ENCODE assay signal across 14 cellular contexts in the genomic region with DNA sequence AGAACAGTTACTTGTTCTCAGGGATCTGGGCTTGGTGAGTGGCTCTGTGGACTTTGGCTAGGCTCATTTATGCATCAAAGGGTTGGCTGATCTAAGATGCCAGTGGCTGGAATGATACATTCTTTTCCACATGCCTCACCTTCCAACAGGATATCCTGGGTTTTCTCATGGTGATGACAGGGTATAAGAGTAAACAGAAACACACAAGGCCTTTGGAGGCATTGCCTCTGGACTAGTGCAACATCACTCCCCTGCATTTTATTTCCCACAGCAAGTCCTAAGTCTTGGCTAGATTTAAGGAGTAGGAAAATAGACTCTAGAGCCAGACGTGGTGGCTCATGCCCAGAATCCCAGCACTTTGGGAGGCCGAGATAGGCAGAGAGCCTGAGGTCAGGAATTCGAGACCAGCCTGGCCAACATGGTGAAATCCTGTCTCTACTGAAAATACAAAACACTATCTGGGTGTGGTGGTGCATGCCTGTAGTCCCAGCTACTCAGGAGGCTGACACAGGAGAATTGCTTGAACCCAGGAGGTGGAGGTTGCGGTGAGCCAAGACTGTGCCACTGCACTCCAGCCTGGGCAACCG. TPM values are rescaled to one million over a fixed set of nuclear protein-coding genes. Genes with fewer than 3 reads are reported as not detected.
DNase-seq lines count a peak whose midpoint lies in the region; ATAC-seq and TF ChIP-seq lines count a peak whose summit lies in the region.
"Had no signal": no experiment of that assay in that cellular context is flagged by ENCODE, and none has a peak within 500 bp of the region (broad histone marks: within the 10 kb centered on the region; RNA-seq: fewer than 3 reads in every experiment).

No MANE protein-coding gene starts in this region.

- H3K4me3 ChIP-seq in esophagus muscularis mucosa = no peak overlapping the region
- H3K4me3 ChIP-seq: BLaER1 treated with 17β-estradiol and CSF1 and Interleukin-3, amounts not matched to agents 10 nM and 100 nM; right lobe of liver; uterus had no signal

- H3K27ac ChIP-seq in esophagus muscularis mucosa (replicated peaks in 1 of 4) = no peak overlapping the region
- H3K27ac ChIP-seq: BLaER1 treated with 17β-estradiol and CSF1 and Interleukin-3, amounts not matched to agents 10 nM and 100 nM; right lobe of liver; uterus had no signal

- no peak for TF ChIP-seq POLR2A in esophagus muscularis mucosa (IDR thresholded peaks at IDR 0.05; ENCODE audit: low read depth)

- no peak for TF ChIP-seq EP300 in esophagus muscularis mucosa (IDR thresholded peaks at IDR 0.05)

- intact Hi-C loops in esophagus muscularis mucosa (cut with DNase I) = no loop called here

- 63% methylated on average over 5 of the region's 5 CpGs for WGBS in esophagus muscularis mucosa

- no peaks in the 10 kb centered on the region for H3K4me1 ChIP-seq in esophagus muscularis mucosa
- H3K4me1 ChIP-seq: right lobe of liver, uterus had no signal

- H3K36me3 ChIP-seq in esophagus muscularis mucosa = no peaks in the 10 kb centered on the region
- H3K36me3 ChIP-seq: BLaER1 treated with 17β-estradiol and CSF1 and Interleukin-3, amounts not matched to agents 10 nM and 100 nM; right lobe of liver; uterus had no signal

- no peak for ATAC-seq in HG03196 (IDR thresholded peaks at IDR 0.05; ENCODE audit: unreplicated experiment)

- DNase-seq in COLO829 (ENCODE audit: low spot score) = peak; percentile 8
- peak; percentile 65 for DNase-seq in LHCN-M2 (ENCODE audit: low read depth)
- peak; percentile 92 for DNase-seq in astrocyte of the hippocampus (ENCODE audit: low read depth, low spot score)
- peak; percentile 82 for DNase-seq in iris pigment epithelial cell (ENCODE audit: low read depth)
- no peak for DNase-seq in esophagus muscularis mucosa (ENCODE audit: extremely low spot score)
- DNase-seq in CD1c-positive myeloid dendritic cell (ENCODE audit: extremely low spot score) = no peak
- no peak for DNase-seq in NCI-H2029 treated with DMSO at 0.1 percent for 48 hours (lab: John Stamatoyannopoulos, UW)
- DNase-seq: anterior cingulate cortex, KBM-7, NCI-H748 treated with DMSO at 0.1 percent for 48 hours, right lobe of liver, uterus had no signal

- peaks cover 0 to 5% (median 0%) of the 10 kb centered on the region in 4 donors for H3K9me3 ChIP-seq in esophagus muscularis mucosa
- H3K9me3 ChIP-seq: BLaER1 treated with 17β-estradiol and CSF1 and Interleukin-3, amounts not matched to agents 10 nM and 100 nM; right lobe of liver; uterus had no signal

- H3K27me3 ChIP-seq in esophagus muscularis mucosa = peaks cover 0 to 27% (median 0%) of the 10 kb centered on the region in 4 donors
- H3K27me3 ChIP-seq: BLaER1 treated with 17β-estradiol and CSF1 and Interleukin-3, amounts not matched to agents 10 nM and 100 nM; right lobe of liver; uterus had no signal

- no peak for TF ChIP-seq CTCF in esophagus muscularis mucosa (IDR thresholded peaks at IDR 0.05)

RNA-seq across cellular contexts. Expression of gene RPH3A, which starts 47.9 kb away (rescaled TPM):
- not detected in 2 replicates for total RNA-seq in LHCN-M2 (2014; rRNA removed)
- not detected for polyA plus RNA-seq in LHCN-M2 (2012)
- under 1 TPM in 1 of 4 donors, not detected in 3; 0.17 TPM for total RNA-seq in esophagus muscularis mucosa

Comparison
In these comparisons a context has a peak if more than half of its experiments do, and no peak if none do; other contexts are left out.
1. DNase-seq: peak in COLO829 (single experiment), LHCN-M2 (single experiment), astrocyte of the hippocampus (single experiment) and iris pigment epithelial cell (single experiment); none in esophagus muscularis mucosa (single experiment), CD1c-positive myeloid dendritic cell (single experiment) and NCI-H2029 treated with DMSO at 0.1 percent for 48 hours (single experiment).